Comparison of ENCODE assay signal across 1 cellular context in the genomic region with DNA sequence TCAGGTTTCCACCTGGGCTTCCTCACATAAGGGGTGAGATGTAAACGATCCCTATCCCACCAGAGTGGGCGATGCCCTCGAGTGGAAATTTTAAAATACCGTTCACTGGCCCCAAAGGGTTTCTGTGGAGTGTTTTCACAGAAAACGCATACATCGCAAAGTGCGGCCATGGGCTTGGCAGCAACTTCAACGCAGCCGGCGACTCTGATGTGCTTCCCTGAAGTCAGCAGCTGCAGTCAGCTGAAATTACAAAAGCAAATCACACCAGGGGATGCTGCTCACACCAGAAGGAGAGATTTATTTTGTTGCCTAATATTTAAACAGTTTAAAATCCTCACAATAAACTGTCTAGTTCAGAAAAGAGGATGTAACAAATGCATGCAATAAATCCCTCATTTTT.
TF ChIP-seq lines count a peak whose summit lies in the region.

No MANE protein-coding gene starts in this region.

TF ChIP-seq in IMR-90, 13 proteins besides CTCF, POLR2A, EP300 and RAD21:
- TF ChIP-seq MXI1 (IDR thresholded peaks at IDR 0.05; ENCODE audit: borderline replicate concordance, low read depth, low read length) (no peak), SMC3 (IDR thresholded peaks at IDR 0.05; ENCODE audit: low read depth, low read length) (no peak), CEBPB (IDR thresholded peaks at IDR 0.05; ENCODE audit: low read depth, low read length) (no peak), CHD1 (IDR thresholded peaks at IDR 0.05; ENCODE audit: low read depth, low read length) (no peak), RCOR1 (IDR thresholded peaks at IDR 0.05; ENCODE audit: insufficient replicate concordance, low read length) (no peak), MAZ (IDR thresholded peaks at IDR 0.05; ENCODE audit: borderline replicate concordance, low read depth, low read length) (no peak), BHLHE40 (IDR thresholded peaks at IDR 0.05; ENCODE audit: low read depth, low read length) (no peak)
